In genomic region chr2:241968417-241968816, GRCh38 we compare ENCODE assay signal across 23 cellular contexts.
"Had no signal": no experiment of that assay in that cellular context is flagged by ENCODE, and none has a peak within 500 bp of the region (broad histone marks: within the 10 kb centered on the region; RNA-seq: fewer than 3 reads in every experiment).

No MANE protein-coding gene starts in this region.

- H3K9me3 ChIP-seq: body of pancreas, neutrophil, pancreas, stomach had no signal

- H3K27ac ChIP-seq: body of pancreas, dorsolateral prefrontal cortex, epithelial cell of prostate, neutrophil, pancreas, stomach had no signal

- FAIRE-seq: colon, islet of Langerhans, pancreas had no signal

- H3K27ac Mint-ChIP-seq: activated B cell treated with CpG ODN at 0.5 μM for 24 hours; activated CD4-positive, alpha-beta T cell treated with anti-CD3 and anti-CD28 coated beads, Interleukin-2, amount 10 ng/mL, durations not matched to agents 24 days and 14 days; activated CD8-positive, alpha-beta T cell treated with anti-CD3 and anti-CD28 coated beads, Interleukin-2, amount 10 ng/mL, durations not matched to agents 7 days and 5 days; activated naive CD8-positive, alpha-beta T cell treated with anti-CD3 and anti-CD28 coated beads for 36 hours; T-cell had no signal

- H3K9me3 Mint-ChIP-seq: activated B cell treated with CpG ODN at 0.5 μM for 24 hours; activated T-cell treated with anti-CD3 and anti-CD28 coated beads, Interleukin-2, amount 50 U/mL, for 4 hours; naive thymus-derived CD8-positive, alpha-beta T cell; T-cell had no signal

- H3K4me3 ChIP-seq: body of pancreas, dorsolateral prefrontal cortex, pancreas, stomach had no signal

- H3K4me3 Mint-ChIP-seq: activated B cell treated with CpG ODN at 0.5 μM for 24 hours; activated CD4-positive, alpha-beta T cell treated with anti-CD3 and anti-CD28 coated beads, Interleukin-2, amount 10 ng/mL, durations not matched to agents 24 days and 14 days; activated CD8-positive, alpha-beta T cell treated with anti-CD3 and anti-CD28 coated beads, Interleukin-2, amount 10 ng/mL, durations not matched to agents 7 days and 5 days; activated naive CD8-positive, alpha-beta T cell treated with anti-CD3 and anti-CD28 coated beads for 36 hours; activated T-cell treated with anti-CD3 and anti-CD28 coated beads, Interleukin-2, amount 50 U/mL, for 4 hours; naive thymus-derived CD8-positive, alpha-beta T cell; T-cell had no signal

- H3K27me3 Mint-ChIP-seq: activated B cell treated with CpG ODN at 0.5 μM for 24 hours; activated CD4-positive, alpha-beta T cell treated with anti-CD3 and anti-CD28 coated beads, Interleukin-2, amount 10 ng/mL, durations not matched to agents 24 days and 14 days; activated naive CD8-positive, alpha-beta T cell treated with anti-CD3 and anti-CD28 coated beads for 36 hours; naive thymus-derived CD8-positive, alpha-beta T cell; T-cell had no signal

- H3K27me3 ChIP-seq: body of pancreas, dorsolateral prefrontal cortex, neutrophil, pancreas, stomach had no signal

- DNase-seq: activated B cell treated with CpG ODN at 0.5 μM for 24 hours; activated CD4-positive, alpha-beta T cell treated with anti-CD3 and anti-CD28 coated beads, Interleukin-2, amount 10 ng/mL, durations not matched to agents 24 days and 14 days; activated CD8-positive, alpha-beta memory T cell treated with anti-CD3 and anti-CD28 coated beads, Interleukin-2, amount 50 U/mL, for 4 hours; activated CD8-positive, alpha-beta T cell treated with anti-CD3 and anti-CD28 coated beads, Interleukin-2, amount 10 ng/mL, durations not matched to agents 7 days and 5 days; activated naive CD8-positive, alpha-beta T cell treated with anti-CD3 and anti-CD28 coated beads for 36 hours; activated T-cell treated with anti-CD3 and anti-CD28 coated beads, Interleukin-2, amount 50 U/mL, for 4 hours; foreskin fibroblast; hippocampal formation; left cardiac atrium; mesendoderm; naive thymus-derived CD8-positive, alpha-beta T cell; pancreas; retina; stomach; T-cell; trophoblast cell had no signal

- ATAC-seq: activated CD8-positive, alpha-beta T cell treated with anti-CD3 and anti-CD28 coated beads, Interleukin-2, amount 10 ng/mL, durations not matched to agents 7 days and 5 days; activated T-cell treated with anti-CD3 and anti-CD28 coated beads, Interleukin-2, amount 50 U/mL, for 4 hours; body of pancreas; left cardiac atrium; naive thymus-derived CD8-positive, alpha-beta T cell; pancreas; SK-N-SH treated with all-trans-retinoic acid at 6 μM for 48 hours; T-cell had no signal

- H3K36me3 ChIP-seq: neutrophil had no signal
